8 cellular contexts compared by ENCODE assay signal in genomic region chr5:88732181-88732633, GRCh38.
A peak's percentile ranks its signal among the peaks of the same experiment; 100 is the strongest.
DNase-seq lines count a peak whose midpoint lies in the region; ATAC-seq, FAIRE-seq and TF ChIP-seq lines count a peak whose summit lies in the region.

No MANE protein-coding gene starts in this region.

- DNase-seq in left ventricle myocardium superior (no peak), uterus (peak; percentile 36 to 39), HUDEP-2 (lab: John Stamatoyannopoulos, UW; ENCODE audit: unreplicated experiment in 76 of 76) (no peak), DMS79 treated with DMSO at 0.1 percent for 48 hours (lab: John Stamatoyannopoulos, UW) (no peak), D721Med (ENCODE audit: insufficient read length, low spot score) (no peak)

- no peaks in the 10 kb centered on the region for H4K20me1 ChIP-seq in OCI-LY3 (ENCODE audit: insufficient read depth, low read length)

- H3K4me1 ChIP-seq in OCI-LY3 (ENCODE audit: low read length) (peaks cover 72% of the 10 kb centered on the region), uterus (no peaks in the 10 kb centered on the region)

- H3K4me2 ChIP-seq in OCI-LY3 (ENCODE audit: low read length), result peak overlapping the region; percentile 80

- no peak overlapping the region for H2AFZ ChIP-seq in OCI-LY3 (ENCODE audit: low read depth, low read length)

- peak overlapping the region; percentile 97 for H3K9ac ChIP-seq in OCI-LY3 (ENCODE audit: low read length)

- H3K36me3 ChIP-seq in OCI-LY3 (replicated peaks; ENCODE audit: low read depth, low read length), result peaks cover 14% of the 10 kb centered on the region
- H3K36me3 ChIP-seq in uterus, result no peaks in the 10 kb centered on the region

- TF ChIP-seq CTCF in OCI-LY3 (IDR thresholded peaks at IDR 0.05; ENCODE audit: low read depth, low read length), result no peak
- no peak for TF ChIP-seq CTCF in uterus (IDR thresholded peaks at IDR 0.05)
- TF ChIP-seq CTCF in D721Med (IDR thresholded peaks at IDR 0.05; ENCODE audit: insufficient read depth, missing control alignments), result no peak

- no peak for FAIRE-seq in D721Med (lab: Jason Lieb, UNC)

- H3K27me3 ChIP-seq in OCI-LY3 (ENCODE audit: low read depth, low read length) (no peaks in the 10 kb centered on the region), uterus (no peaks in the 10 kb centered on the region)

- H3K79me2 ChIP-seq in OCI-LY3 (ENCODE audit: low read length), result peaks cover 35% of the 10 kb centered on the region

- H3K9me3 ChIP-seq in OCI-LY3 (ENCODE audit: insufficient read depth, low read length) (no peaks in the 10 kb centered on the region), uterus (no peaks in the 10 kb centered on the region)

- intact Hi-C loops in left ventricle myocardium superior (cut with micrococcal nuclease) (loop anchor here (10.0 kb wide), 1 partner anchor 53 kb away; no protein-coding TSS in a partner anchor), uterus (cut with DNase I; ENCODE audit: low total_unique reads) (no loop called here)

- peak; percentile 44 for ATAC-seq in GM18520 (IDR thresholded peaks at IDR 0.05; ENCODE audit: unreplicated experiment)
- peak; percentile 62 for ATAC-seq in HG02798 (IDR thresholded peaks at IDR 0.05; ENCODE audit: poor library complexity, unreplicated experiment)
- ATAC-seq in left ventricle myocardium superior, result peak; percentile 35

- TF ChIP-seq POLR2A in uterus (IDR thresholded peaks at IDR 0.05), result no peak

- H3K4me3 ChIP-seq in OCI-LY3 (ENCODE audit: low read length) (peak overlapping the region; percentile 56), uterus (no peak overlapping the region)

- H3K27ac ChIP-seq in OCI-LY3 (ENCODE audit: low read length) (peak overlapping the region; percentile 100), uterus (peak overlapping the region; percentile 50 to 79)

Comparison
In these comparisons a context has a peak if more than half of its experiments do, and no peak if none do; other contexts are left out.
1. DNase-seq: peak in uterus (2 of 2); none in left ventricle myocardium superior (single experiment), HUDEP-2 (0 of 76), DMS79 treated with DMSO at 0.1 percent for 48 hours (single experiment) and D721Med (single experiment).
2. Peak in every context shown above with its lines, with median percentiles within 50 percentile points of each other: ATAC-seq.